6 cellular contexts compared by ENCODE assay signal in genomic region chr11:87462171-87462570, GRCh38.
"Had no signal": no experiment of that assay in that cellular context is flagged by ENCODE, and none has a peak within 500 bp of the region (broad histone marks: within the 10 kb centered on the region; RNA-seq: fewer than 3 reads in every experiment).

No MANE protein-coding gene starts in this region.

- H3K4me2 ChIP-seq: GM23338 had no signal

- H3K4me3 ChIP-seq: GM23338 had no signal

- H2AFZ ChIP-seq: GM23338 had no signal

- ATAC-seq: GM23338 had no signal

- FAIRE-seq: H1, H54, HTR-8/SVneo had no signal

- DNase-seq: H9, HCEC 1CT had no signal
